8 cellular contexts compared by ENCODE assay signal in the genomic region with DNA sequence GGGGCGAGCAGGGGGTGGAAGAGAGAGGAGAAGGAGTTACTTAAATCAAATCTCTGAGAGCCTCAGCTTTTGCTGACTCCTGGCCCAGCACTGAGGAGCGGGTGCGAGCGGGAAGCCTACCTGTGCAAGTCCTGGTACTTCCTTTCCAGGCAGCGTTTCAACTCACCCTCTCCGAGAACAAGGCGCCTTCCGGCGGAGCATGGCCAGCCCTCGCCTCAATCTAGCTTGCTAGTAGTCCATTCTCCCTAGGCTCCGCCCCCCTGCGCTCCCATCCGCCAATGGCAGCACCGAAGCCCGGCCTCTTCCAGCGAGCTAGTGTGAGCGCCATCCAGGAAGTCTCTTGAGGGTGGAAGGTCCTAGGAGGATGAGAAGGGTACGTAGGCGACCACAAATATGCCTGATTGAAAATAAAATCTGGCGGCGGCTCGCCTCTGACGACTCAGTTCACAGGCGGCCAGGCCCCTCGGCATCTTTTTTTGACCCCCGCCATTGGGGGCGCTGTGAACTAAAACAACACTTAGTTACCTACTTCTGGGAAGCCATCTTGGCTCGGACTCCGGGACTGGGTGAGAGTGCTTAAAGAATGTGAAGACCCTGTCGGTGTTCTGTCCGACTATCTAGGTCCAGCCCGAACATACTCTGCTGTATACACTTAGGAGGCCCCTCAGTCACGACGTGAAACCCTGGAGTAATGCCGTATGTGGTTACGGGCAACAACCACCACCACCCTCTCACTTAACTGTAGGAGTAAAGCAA. TPM values are rescaled to one million over a fixed set of nuclear protein-coding genes. Genes with fewer than 3 reads are reported as not detected.
A peak's percentile ranks its signal among the peaks of the same experiment; 100 is the strongest.
DNase-seq lines count a peak whose midpoint lies in the region; ATAC-seq and TF ChIP-seq lines count a peak whose summit lies in the region.

A gene with protein sequence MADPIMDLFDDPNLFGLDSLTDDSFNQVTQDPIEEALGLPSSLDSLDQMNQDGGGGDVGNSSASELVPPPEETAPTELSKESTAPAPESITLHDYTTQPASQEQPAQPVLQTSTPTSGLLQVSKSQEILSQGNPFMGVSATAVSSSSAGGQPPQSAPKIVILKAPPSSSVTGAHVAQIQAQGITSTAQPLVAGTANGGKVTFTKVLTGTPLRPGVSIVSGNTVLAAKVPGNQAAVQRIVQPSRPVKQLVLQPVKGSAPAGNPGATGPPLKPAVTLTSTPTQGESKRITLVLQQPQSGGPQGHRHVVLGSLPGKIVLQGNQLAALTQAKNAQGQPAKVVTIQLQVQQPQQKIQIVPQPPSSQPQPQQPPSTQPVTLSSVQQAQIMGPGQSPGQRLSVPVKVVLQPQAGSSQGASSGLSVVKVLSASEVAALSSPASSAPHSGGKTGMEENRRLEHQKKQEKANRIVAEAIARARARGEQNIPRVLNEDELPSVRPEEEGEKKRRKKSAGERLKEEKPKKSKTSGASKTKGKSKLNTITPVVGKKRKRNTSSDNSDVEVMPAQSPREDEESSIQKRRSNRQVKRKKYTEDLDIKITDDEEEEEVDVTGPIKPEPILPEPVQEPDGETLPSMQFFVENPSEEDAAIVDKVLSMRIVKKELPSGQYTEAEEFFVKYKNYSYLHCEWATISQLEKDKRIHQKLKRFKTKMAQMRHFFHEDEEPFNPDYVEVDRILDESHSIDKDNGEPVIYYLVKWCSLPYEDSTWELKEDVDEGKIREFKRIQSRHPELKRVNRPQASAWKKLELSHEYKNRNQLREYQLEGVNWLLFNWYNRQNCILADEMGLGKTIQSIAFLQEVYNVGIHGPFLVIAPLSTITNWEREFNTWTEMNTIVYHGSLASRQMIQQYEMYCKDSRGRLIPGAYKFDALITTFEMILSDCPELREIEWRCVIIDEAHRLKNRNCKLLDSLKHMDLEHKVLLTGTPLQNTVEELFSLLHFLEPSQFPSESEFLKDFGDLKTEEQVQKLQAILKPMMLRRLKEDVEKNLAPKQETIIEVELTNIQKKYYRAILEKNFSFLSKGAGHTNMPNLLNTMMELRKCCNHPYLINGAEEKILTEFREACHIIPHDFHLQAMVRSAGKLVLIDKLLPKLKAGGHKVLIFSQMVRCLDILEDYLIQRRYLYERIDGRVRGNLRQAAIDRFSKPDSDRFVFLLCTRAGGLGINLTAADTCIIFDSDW (N-terminal part only) (minus strand): TSS at position 212 of the 756 bp plus-strand sequence. CDS start 24,480 bp downstream, outside the sequence.

- DNase-seq in C1 segment of cervical spinal cord (lab: John Stamatoyannopoulos, UW) (peak; percentile 91 to 100 (median 98)), NCI-H748 (lab: John Stamatoyannopoulos, UW; ENCODE audit: unreplicated experiment) (peak; percentile 100), left lung (peak; percentile 100)
- peak; percentile 92 to 100 for DNase-seq in activated CD4-positive, alpha-beta T cell treated with anti-CD3 and anti-CD28 coated beads, Interleukin-2, amount 50 U/mL, for 24 hours (ENCODE audit: low read depth in 1 of 2, low spot score in 1 of 2)
- DNase-seq in stimulated activated CD4-positive, alpha-beta T cell treated with anti-CD3 and anti-CD28 coated beads, Interleukin-4, amount 100 ng/mL, for 1 hour, result peak; percentile 98

- intact Hi-C loops in dendritic cell treated with granulocyte-macrophage colony-stimulating factor and Interleukin-4, amounts not matched to agents 40 ng/mL and 50 ng/mL, for 4 days (cut with micrococcal nuclease), result loop anchor here (1.0 kb wide), 3 partner anchors 19 to 72 kb away; a partner anchor contains a TSS
- intact Hi-C loops in left lung (cut with DNase I), result no loop called here

- peak within 1 kb of the TSS; percentile 98 for H3K27ac ChIP-seq in left lung

- no peaks in the 10 kb centered on the region for H3K27me3 Mint-ChIP-seq in dendritic cell treated with granulocyte-macrophage colony-stimulating factor and Interleukin-4, amounts not matched to agents 40 ng/mL and 50 ng/mL, for 4 days

- H3K4me3 Mint-ChIP-seq in dendritic cell treated with granulocyte-macrophage colony-stimulating factor and Interleukin-4, amounts not matched to agents 40 ng/mL and 50 ng/mL, for 4 days, result peak within 1 kb of the TSS; percentile 90

- no peaks in the 10 kb centered on the region for H3K9me3 Mint-ChIP-seq in dendritic cell treated with granulocyte-macrophage colony-stimulating factor and Interleukin-4, amounts not matched to agents 40 ng/mL and 50 ng/mL, for 4 days

- H3K27ac Mint-ChIP-seq in dendritic cell treated with granulocyte-macrophage colony-stimulating factor and Interleukin-4, amounts not matched to agents 40 ng/mL and 50 ng/mL, for 4 days, result peak within 1 kb of the TSS; percentile 97

- no peaks in the 10 kb centered on the region for H3K27me3 ChIP-seq in left lung

- peak; percentile 42 to 67 for TF ChIP-seq CTCF in left lung (IDR thresholded peaks at IDR 0.05)

- peaks cover 52% of the 10 kb centered on the region for H3K36me3 Mint-ChIP-seq in dendritic cell treated with granulocyte-macrophage colony-stimulating factor and Interleukin-4, amounts not matched to agents 40 ng/mL and 50 ng/mL, for 4 days (ENCODE audit: low read depth)

- peaks cover 3 to 19% of the 10 kb centered on the region in 2 donors for H3K36me3 ChIP-seq in left lung

- H3K4me1 Mint-ChIP-seq in dendritic cell treated with granulocyte-macrophage colony-stimulating factor and Interleukin-4, amounts not matched to agents 40 ng/mL and 50 ng/mL, for 4 days (ENCODE audit: low read depth), result peaks cover 24% of the 10 kb centered on the region

- ATAC-seq in GM19328 (IDR thresholded peaks at IDR 0.05; ENCODE audit: unreplicated experiment) (peak; percentile 97), HG03521 (IDR thresholded peaks at IDR 0.05; ENCODE audit: unreplicated experiment) (peak; percentile 97), left lung (peak; percentile 99)

- H3K4me1 ChIP-seq in left lung, result peaks cover 10 to 48% of the 10 kb centered on the region in 2 donors

- peak within 1 kb of the TSS; percentile 85 to 91 for H3K4me3 ChIP-seq in left lung

- H3K9me3 ChIP-seq in left lung, result no peaks in the 10 kb centered on the region

RNA-seq across cellular contexts. Expression of the gene that starts here (rescaled TPM):
- total RNA-seq in left lung, result 10 to 100 TPM; 69.2 to 73.5 TPM

Comparison
In these comparisons a context has a peak if more than half of its experiments do, and no peak if none do; other contexts are left out.
1. Peak in every context shown above with its lines: DNase-seq, ATAC-seq, H3K4me3 ChIP-seq and H3K27ac ChIP-seq.